In the genomic region with DNA sequence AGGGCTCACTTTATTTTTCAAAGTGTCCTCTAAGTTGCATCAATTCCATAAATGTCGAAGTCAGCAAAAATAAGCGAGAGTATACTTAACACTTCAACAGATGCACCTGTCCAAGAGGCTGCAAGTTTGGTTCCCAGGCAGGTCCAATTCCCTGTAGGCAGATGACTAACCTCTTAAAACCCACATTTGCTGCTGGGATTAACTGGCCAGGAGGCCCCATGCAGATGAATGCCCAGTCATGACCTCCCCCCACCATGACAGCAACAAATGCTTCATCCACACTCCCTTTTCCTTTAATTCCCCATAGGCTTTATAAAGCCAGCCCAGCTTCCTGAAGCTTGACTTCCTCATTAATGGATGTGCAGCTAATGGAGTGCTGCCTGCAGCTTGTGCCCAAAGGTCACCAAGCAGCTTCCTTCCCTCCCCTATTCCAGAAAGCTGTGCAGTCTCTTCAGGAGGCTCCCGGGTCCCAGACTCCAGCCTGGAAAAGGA, we compare ENCODE assay signal across 2 cellular contexts.
TF ChIP-seq lines count a peak whose summit lies in the region.

No MANE protein-coding gene starts in this region.

TF ChIP-seq in IMR-90, 13 proteins besides CTCF, POLR2A, EP300 and RAD21:
- TF ChIP-seq, protein P1, sequence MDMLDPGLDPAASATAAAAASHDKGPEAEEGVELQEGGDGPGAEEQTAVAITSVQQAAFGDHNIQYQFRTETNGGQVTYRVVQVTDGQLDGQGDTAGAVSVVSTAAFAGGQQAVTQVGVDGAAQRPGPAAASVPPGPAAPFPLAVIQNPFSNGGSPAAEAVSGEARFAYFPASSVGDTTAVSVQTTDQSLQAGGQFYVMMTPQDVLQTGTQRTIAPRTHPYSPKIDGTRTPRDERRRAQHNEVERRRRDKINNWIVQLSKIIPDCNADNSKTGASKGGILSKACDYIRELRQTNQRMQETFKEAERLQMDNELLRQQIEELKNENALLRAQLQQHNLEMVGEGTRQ (IDR thresholded peaks at IDR 0.05; ENCODE audit: low read depth, low read length): no peak
- TF ChIP-seq FOS (IDR thresholded peaks at IDR 0.05; ENCODE audit: low read depth, low read length) (no peak), CHD1 (IDR thresholded peaks at IDR 0.05; ENCODE audit: low read depth, low read length) (no peak), MAFK (IDR thresholded peaks at IDR 0.05; ENCODE audit: low read depth, low read length) (peak; percentile 93), RFX5 (IDR thresholded peaks at IDR 0.05; ENCODE audit: low read depth, low read length) (no peak), RCOR1 (IDR thresholded peaks at IDR 0.05; ENCODE audit: insufficient replicate concordance, low read length) (no peak), NFE2L2 (IDR thresholded peaks at IDR 0.05; ENCODE audit: low read depth, low read length) (no peak), MXI1 (IDR thresholded peaks at IDR 0.05; ENCODE audit: borderline replicate concordance, low read depth, low read length) (no peak)

TF ChIP-seq in PFSK-1, 5 proteins besides CTCF, POLR2A, EP300 and RAD21 (continued from another document):
- TF ChIP-seq, protein P2, sequence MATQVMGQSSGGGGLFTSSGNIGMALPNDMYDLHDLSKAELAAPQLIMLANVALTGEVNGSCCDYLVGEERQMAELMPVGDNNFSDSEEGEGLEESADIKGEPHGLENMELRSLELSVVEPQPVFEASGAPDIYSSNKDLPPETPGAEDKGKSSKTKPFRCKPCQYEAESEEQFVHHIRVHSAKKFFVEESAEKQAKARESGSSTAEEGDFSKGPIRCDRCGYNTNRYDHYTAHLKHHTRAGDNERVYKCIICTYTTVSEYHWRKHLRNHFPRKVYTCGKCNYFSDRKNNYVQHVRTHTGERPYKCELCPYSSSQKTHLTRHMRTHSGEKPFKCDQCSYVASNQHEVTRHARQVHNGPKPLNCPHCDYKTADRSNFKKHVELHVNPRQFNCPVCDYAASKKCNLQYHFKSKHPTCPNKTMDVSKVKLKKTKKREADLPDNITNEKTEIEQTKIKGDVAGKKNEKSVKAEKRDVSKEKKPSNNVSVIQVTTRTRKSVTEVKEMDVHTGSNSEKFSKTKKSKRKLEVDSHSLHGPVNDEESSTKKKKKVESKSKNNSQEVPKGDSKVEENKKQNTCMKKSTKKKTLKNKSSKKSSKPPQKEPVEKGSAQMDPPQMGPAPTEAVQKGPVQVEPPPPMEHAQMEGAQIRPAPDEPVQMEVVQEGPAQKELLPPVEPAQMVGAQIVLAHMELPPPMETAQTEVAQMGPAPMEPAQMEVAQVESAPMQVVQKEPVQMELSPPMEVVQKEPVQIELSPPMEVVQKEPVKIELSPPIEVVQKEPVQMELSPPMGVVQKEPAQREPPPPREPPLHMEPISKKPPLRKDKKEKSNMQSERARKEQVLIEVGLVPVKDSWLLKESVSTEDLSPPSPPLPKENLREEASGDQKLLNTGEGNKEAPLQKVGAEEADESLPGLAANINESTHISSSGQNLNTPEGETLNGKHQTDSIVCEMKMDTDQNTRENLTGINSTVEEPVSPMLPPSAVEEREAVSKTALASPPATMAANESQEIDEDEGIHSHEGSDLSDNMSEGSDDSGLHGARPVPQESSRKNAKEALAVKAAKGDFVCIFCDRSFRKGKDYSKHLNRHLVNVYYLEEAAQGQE (IDR thresholded peaks at IDR 0.05; ENCODE audit: insufficient read depth in 1 of 2, low read depth in 2 of 2, low read length in 2 of 2): peak in 1 of 2 experiments; percentile 38; a peak in 1 of 4 replicates
- TF ChIP-seq SIN3A (IDR thresholded peaks at IDR 0.05; ENCODE audit: borderline replicate concordance, insufficient read depth, low read length) (no peak; the same call in 1 of the 2 replicates), TAF1 (IDR thresholded peaks at IDR 0.05; ENCODE audit: borderline replicate concordance, insufficient read depth, low read length) (0 out of 2 replicates have a peak, but pooled peaks have one; percentile 22)
